ENCODE assay signal across 14 cellular contexts in the genomic region with DNA sequence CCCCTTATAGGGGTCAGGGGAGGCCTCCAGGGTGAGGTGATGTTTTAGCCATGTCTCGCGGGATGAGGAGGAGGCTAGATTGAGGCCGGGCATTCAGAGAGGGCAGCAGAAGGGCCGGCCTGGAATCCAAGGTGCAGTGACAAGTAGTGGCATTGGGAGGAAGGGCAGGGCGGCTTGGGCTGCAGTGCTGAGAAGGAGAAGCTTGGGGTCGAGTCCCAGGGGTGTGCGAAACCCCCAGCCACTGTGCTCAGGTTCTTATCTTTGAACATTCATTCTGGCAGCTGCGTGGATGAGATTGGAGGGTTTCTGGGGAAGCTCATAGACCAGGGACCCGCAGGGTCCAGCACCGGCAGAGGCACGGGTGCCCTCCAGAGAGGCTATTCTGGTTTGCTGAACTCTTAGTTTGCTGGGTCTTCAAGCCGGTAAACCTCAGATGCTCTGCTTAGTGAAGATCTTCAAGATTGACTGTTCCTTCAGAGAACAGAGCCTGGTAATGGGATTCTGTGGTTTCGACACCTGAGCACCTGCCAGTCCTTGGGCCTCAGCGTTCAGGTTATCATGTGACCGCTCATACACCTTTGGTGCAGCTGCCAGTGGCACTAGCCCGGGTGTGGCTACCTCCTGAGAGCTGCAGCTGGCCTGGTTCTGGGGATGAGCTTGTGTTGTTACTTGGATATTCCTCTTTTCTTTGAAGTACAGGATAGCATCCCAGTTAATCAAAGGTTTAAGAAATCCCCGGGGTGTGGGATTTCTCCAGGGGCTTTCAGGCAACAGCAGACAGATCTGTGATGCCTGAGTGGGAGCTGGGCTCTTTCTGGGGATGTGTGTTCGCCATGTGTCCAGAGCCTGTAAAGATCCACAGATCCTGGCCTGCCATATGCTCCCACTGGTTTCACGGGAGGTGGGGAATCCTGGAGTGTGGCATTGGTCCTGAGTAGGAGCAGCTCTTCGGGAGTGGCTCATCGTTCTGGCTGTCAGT.
DNase-seq lines count a peak whose midpoint lies in the region; ATAC-seq and TF ChIP-seq lines count a peak whose summit lies in the region.
"Had no signal": no experiment of that assay in that cellular context is flagged by ENCODE, and none has a peak within 500 bp of the region (broad histone marks: within the 10 kb centered on the region; RNA-seq: fewer than 3 reads in every experiment).

No MANE protein-coding gene starts in this region.

- H3K4me1 Mint-ChIP-seq in nephron progenitor cell: peaks cover 54% of the 10 kb centered on the region

- no peak overlapping the region for H3K4me3 ChIP-seq in Jurkat, Clone E6-1 (ENCODE audit: low read length)
- H3K4me3 ChIP-seq: K562 had no signal

- H3K36me3 Mint-ChIP-seq in nephron progenitor cell (ENCODE audit: low read depth): peaks cover 38% of the 10 kb centered on the region
- peaks cover 23 to 33% of the 10 kb centered on the region in 2 donors for H3K36me3 Mint-ChIP-seq in activated naive CD4-positive, alpha-beta T cell treated with anti-CD3 and anti-CD28 coated beads, Interleukin-2, amount 50 U/mL, for 72 hours

- no peaks in the 10 kb centered on the region for H3K9me3 Mint-ChIP-seq in nephron progenitor cell
- H3K9me3 Mint-ChIP-seq in activated naive CD4-positive, alpha-beta T cell treated with anti-CD3 and anti-CD28 coated beads, Interleukin-2, amount 50 U/mL, for 72 hours: no peaks in the 10 kb centered on the region
- H3K9me3 Mint-ChIP-seq: activated CD4-positive, alpha-beta T cell treated with anti-CD3 and anti-CD28 coated beads, Interleukin-2, amount 10 ng/mL, durations not matched to agents 24 days and 14 days; activated naive CD8-positive, alpha-beta T cell treated with anti-CD3 and anti-CD28 coated beads, Interleukin-2, amount 10 ng/mL, durations not matched to agents 7 days and 5 days had no signal

- no peak overlapping the region for H3K4me3 Mint-ChIP-seq in nephron progenitor cell
- H3K4me3 Mint-ChIP-seq: activated CD4-positive, alpha-beta T cell treated with anti-CD3 and anti-CD28 coated beads, Interleukin-2, amount 10 ng/mL, durations not matched to agents 24 days and 14 days; activated naive CD8-positive, alpha-beta T cell treated with anti-CD3 and anti-CD28 coated beads, Interleukin-2, amount 10 ng/mL, durations not matched to agents 7 days and 5 days; B cell had no signal

- no peak for TF ChIP-seq CTCF in nephron progenitor cell (IDR thresholded peaks at IDR 0.05)

- no peaks in the 10 kb centered on the region for H3K27me3 Mint-ChIP-seq in nephron progenitor cell (ENCODE audit: low read depth, poor library complexity)
- H3K27me3 Mint-ChIP-seq: activated CD4-positive, alpha-beta T cell treated with anti-CD3 and anti-CD28 coated beads, Interleukin-2, amount 10 ng/mL, durations not matched to agents 24 days and 14 days; activated naive CD8-positive, alpha-beta T cell treated with anti-CD3 and anti-CD28 coated beads, Interleukin-2, amount 10 ng/mL, durations not matched to agents 7 days and 5 days; B cell had no signal

- DNase-seq in DMS53 (lab: John Stamatoyannopoulos, UW) (peak; percentile 67), NCI-H2196 treated with DMSO at 0.1 percent for 48 hours (lab: John Stamatoyannopoulos, UW; ENCODE audit: unreplicated experiment) (peak; percentile 49), nephron progenitor cell (no peak), NCI-H2081 treated with DMSO at 0.1 percent for 48 hours (lab: John Stamatoyannopoulos, UW) (no peak)
- DNase-seq in Jurkat, Clone E6-1 (ENCODE audit: low read depth, low spot score): peak; percentile 17
- DNase-seq in activated naive CD4-positive, alpha-beta T cell treated with anti-CD3 and anti-CD28 coated beads, Interleukin-2, amount 50 U/mL, for 72 hours (ENCODE audit: low spot score in 2 of 2): no peak
- DNase-seq: activated CD4-positive, alpha-beta T cell treated with anti-CD3 and anti-CD28 coated beads, Interleukin-2, amount 10 ng/mL, durations not matched to agents 24 days and 14 days; activated naive CD8-positive, alpha-beta T cell treated with anti-CD3 and anti-CD28 coated beads, Interleukin-2, amount 10 ng/mL, durations not matched to agents 7 days and 5 days; activated T-cell treated with anti-CD3 and anti-CD28 coated beads for 4 hours; NCI-H1048; stimulated activated CD4-positive, alpha-beta T cell treated with anti-CD3 and anti-CD28 coated beads, Interleukin-4, amount 100 ng/mL, for 24 hours had no signal

- ATAC-seq in activated naive CD4-positive, alpha-beta T cell treated with anti-CD3 and anti-CD28 coated beads, Interleukin-2, amount 50 U/mL, for 72 hours: no peak
- no peak for ATAC-seq in GM19324 (IDR thresholded peaks at IDR 0.05; ENCODE audit: low FRiP score, unreplicated experiment)
- ATAC-seq: K562 had no signal

- H3K27ac Mint-ChIP-seq in nephron progenitor cell: peak overlapping the region; percentile 44
- H3K27ac Mint-ChIP-seq in activated naive CD4-positive, alpha-beta T cell treated with anti-CD3 and anti-CD28 coated beads, Interleukin-2, amount 50 U/mL, for 72 hours: peak overlapping the region in 1 of 2 donors; percentile 90
- H3K27ac Mint-ChIP-seq: activated naive CD8-positive, alpha-beta T cell treated with anti-CD3 and anti-CD28 coated beads, Interleukin-2, amount 10 ng/mL, durations not matched to agents 7 days and 5 days; B cell had no signal

Comparison
In these comparisons a context has a peak if more than half of its experiments do, and no peak if none do; other contexts are left out.
1. DNase-seq: peak in DMS53 (single experiment), Jurkat, Clone E6-1 (single experiment) and NCI-H2196 treated with DMSO at 0.1 percent for 48 hours (single experiment); none in nephron progenitor cell (single experiment), activated naive CD4-positive, alpha-beta T cell treated with anti-CD3 and anti-CD28 coated beads, Interleukin-2, amount 50 U/mL, for 72 hours (0 of 2) and NCI-H2081 treated with DMSO at 0.1 percent for 48 hours (single experiment).